ENCODE assay signal across 18 cellular contexts in the genomic region with DNA sequence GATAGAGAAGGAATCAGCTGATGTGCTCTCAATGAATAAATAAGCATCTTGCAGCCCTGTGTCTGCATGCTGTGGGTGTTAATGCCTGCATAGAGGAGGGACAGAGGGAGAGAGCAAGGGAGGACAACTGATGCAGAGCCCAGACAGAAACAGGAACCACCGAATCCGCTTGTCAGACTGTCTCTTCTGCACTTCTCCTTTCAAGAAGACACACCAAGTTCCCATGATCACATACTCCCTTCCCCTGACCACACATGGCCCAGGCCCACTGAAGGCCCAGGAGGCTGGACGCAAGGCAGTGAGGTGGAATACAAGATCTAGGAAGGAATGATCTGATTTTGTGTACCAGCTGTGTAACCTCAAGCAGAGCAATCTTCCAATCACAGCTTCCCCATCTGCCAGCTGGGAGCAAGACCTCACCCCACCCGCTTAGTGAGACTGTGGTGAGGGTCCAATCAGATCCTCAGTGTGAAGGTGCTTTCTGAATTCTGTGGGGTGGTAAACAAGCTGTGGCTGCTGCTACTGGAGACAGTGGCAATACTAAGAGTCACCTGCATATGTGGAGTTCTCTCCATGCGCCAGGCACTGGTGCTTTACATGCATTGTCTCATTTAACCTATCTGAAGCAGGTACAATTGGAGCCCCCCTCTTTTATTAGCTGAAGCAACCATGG. TPM values are rescaled to one million over a fixed set of nuclear protein-coding genes. Genes with fewer than 3 reads are reported as not detected.
DNase-seq lines count a peak whose midpoint lies in the region; ATAC-seq and TF ChIP-seq lines count a peak whose summit lies in the region.
"Had no signal": no experiment of that assay in that cellular context is flagged by ENCODE, and none has a peak within 500 bp of the region (broad histone marks: within the 10 kb centered on the region; RNA-seq: fewer than 3 reads in every experiment).

No MANE protein-coding gene starts in this region.

- POLR2A ChIA-PET in activated B cell treated with CpG ODN at 0.5 μM for 24 hours (lab: Charles Lee), result no interaction called here

- no peaks in the 10 kb centered on the region for H3K27me3 ChIP-seq in neural progenitor cell
- H3K27me3 ChIP-seq: pancreas had no signal

- CTCF ChIA-PET in activated B cell treated with CpG ODN at 0.5 μM for 24 hours (lab: Charles Lee), result no interaction called here

- H3K27ac Mint-ChIP-seq in activated B cell treated with CpG ODN at 0.5 μM for 24 hours (no peak overlapping the region), neural progenitor cell (peak overlapping the region; percentile 28)

- no peaks in the 10 kb centered on the region for H3F3A ChIP-seq in neural progenitor cell (ENCODE audit: low read depth)

- peak; percentile 7 for ATAC-seq in activated B cell treated with CpG ODN at 0.5 μM for 24 hours (ENCODE audit: low read depth)
- no peak for ATAC-seq in sciatic nerve
- ATAC-seq: left cardiac atrium had no signal

- no peaks in the 10 kb centered on the region for H3K79me2 ChIP-seq in neural progenitor cell (ENCODE audit: low read depth)

- H3K4me2 ChIP-seq in neural progenitor cell, result no peak overlapping the region
- H3K4me2 ChIP-seq: smooth muscle cell had no signal

- intact Hi-C loops in activated B cell treated with CpG ODN at 0.5 μM for 24 hours (cut with micrococcal nuclease), result no loop called here
- intact Hi-C loops in sciatic nerve (cut with DNase I), result no loop called here

- H3K4me1 Mint-ChIP-seq in activated B cell treated with CpG ODN at 0.5 μM for 24 hours, result peaks cover 28% of the 10 kb centered on the region
- H3K4me1 Mint-ChIP-seq in neural progenitor cell, result peaks cover 56% of the 10 kb centered on the region

- H3K27me3 Mint-ChIP-seq in activated B cell treated with CpG ODN at 0.5 μM for 24 hours, result no peaks in the 10 kb centered on the region
- peaks cover 4% of the 10 kb centered on the region for H3K27me3 Mint-ChIP-seq in neural progenitor cell (ENCODE audit: insufficient read depth, low read depth)

- peak; percentile 11 for DNase-seq in CMK (ENCODE audit: low read depth)
- peak; percentile 88 for DNase-seq in MV-4-11 (lab: John Stamatoyannopoulos, UW)
- DNase-seq in activated B cell treated with CpG ODN at 0.5 μM for 24 hours, result no peak
- no peak for DNase-seq in neural progenitor cell (ENCODE audit: low spot score)
- no peak for DNase-seq in stimulated activated CD4-positive, alpha-beta T cell treated with anti-CD3 and anti-CD28 coated beads, Interleukin-12 subunit alpha, Interleukin-12 subunit beta, amount 100 ng/mL, for 4 hours
- no peak for DNase-seq in NCI-H2081 (lab: John Stamatoyannopoulos, UW)
- no peak for DNase-seq in RPMI8226
- DNase-seq in sciatic nerve (ENCODE audit: low spot score), result no peak
- DNase-seq: activated CD4-positive, alpha-beta T cell treated with anti-CD3 and anti-CD28 coated beads, Interleukin-2, amount 50 U/mL, for 1 hour; activated naive CD4-positive, alpha-beta T cell treated with Interleukin-2 at 50 U/mL for 16 hours; left cardiac atrium; NCI-H187; NCI-H446 treated with DMSO at 0.1 percent for 48 hours; pancreas; SHP77 treated with DMSO at 0.1 percent for 48 hours; T-helper 9 cell had no signal

- H3K36me3 ChIP-seq in neural progenitor cell, result no peaks in the 10 kb centered on the region
- H3K36me3 ChIP-seq: HAP-1, pancreas had no signal

- no peak overlapping the region for H3K4me3 ChIP-seq in neural progenitor cell
- H3K4me3 ChIP-seq: HAP-1, pancreas, smooth muscle cell had no signal

- H2AFZ ChIP-seq in neural progenitor cell (replicated peaks), result no peak overlapping the region

- no peaks in the 10 kb centered on the region for H3K36me3 Mint-ChIP-seq in activated B cell treated with CpG ODN at 0.5 μM for 24 hours (ENCODE audit: low read depth)
- no peaks in the 10 kb centered on the region for H3K36me3 Mint-ChIP-seq in neural progenitor cell

- TF ChIP-seq CTCF in activated B cell treated with CpG ODN at 0.5 μM for 24 hours (IDR thresholded peaks at IDR 0.05) (no peak), neural progenitor cell (IDR thresholded peaks at IDR 0.05) (no peak)

- peaks cover 13% of the 10 kb centered on the region for H3K4me1 ChIP-seq in neural progenitor cell
- H3K4me1 ChIP-seq: HAP-1 had no signal

- no peaks in the 10 kb centered on the region for H3K9me3 ChIP-seq in neural progenitor cell (ENCODE audit: low read depth)
- H3K9me3 ChIP-seq: HAP-1, pancreas had no signal

- no peak overlapping the region for H3K9ac ChIP-seq in neural progenitor cell

- H3K27ac ChIP-seq in neural progenitor cell, result no peak overlapping the region
- H3K27ac ChIP-seq: pancreas had no signal

- H3K4me3 Mint-ChIP-seq in activated B cell treated with CpG ODN at 0.5 μM for 24 hours, result no peak overlapping the region
- H3K4me3 Mint-ChIP-seq in neural progenitor cell, result peak overlapping the region; percentile 9

- H4K20me1 ChIP-seq in neural progenitor cell (ENCODE audit: low read depth), result no peaks in the 10 kb centered on the region

- no peaks in the 10 kb centered on the region for H3K9me3 Mint-ChIP-seq in activated B cell treated with CpG ODN at 0.5 μM for 24 hours
- H3K9me3 Mint-ChIP-seq in neural progenitor cell, result no peaks in the 10 kb centered on the region

RNA-seq across cellular contexts. Expression of a gene that starts 50.5 kb away (rescaled TPM):
- total RNA-seq in activated B cell treated with CpG ODN at 0.5 μM for 24 hours (69.1 and 69.2 TPM in 2 replicates), neural progenitor cell (ENCODE audit: low replicate concordance) (61.4 and 103 TPM in 2 replicates), sciatic nerve (78.8 TPM)

RNA-seq across cellular contexts. Expression of a gene that starts 50.7 kb away (rescaled TPM):
- 0.67 and 0.93 TPM in 2 replicates for total RNA-seq in activated B cell treated with CpG ODN at 0.5 μM for 24 hours
- total RNA-seq in neural progenitor cell (ENCODE audit: low replicate concordance), result 4.8 and 6.8 TPM in 2 replicates
- 0.80 TPM for total RNA-seq in sciatic nerve

Comparison
In these comparisons a context has a peak if more than half of its experiments do, and no peak if none do; other contexts are left out.
1. DNase-seq: peak in CMK (single experiment) and MV-4-11 (single experiment); none in activated B cell treated with CpG ODN at 0.5 μM for 24 hours (single experiment), neural progenitor cell (single experiment), stimulated activated CD4-positive, alpha-beta T cell treated with anti-CD3 and anti-CD28 coated beads, Interleukin-12 subunit alpha, Interleukin-12 subunit beta, amount 100 ng/mL, for 4 hours (single experiment), NCI-H2081 (0 of 2), RPMI8226 (single experiment) and sciatic nerve (single experiment).